Comparison of ENCODE assay signal across 21 cellular contexts in the genomic region with DNA sequence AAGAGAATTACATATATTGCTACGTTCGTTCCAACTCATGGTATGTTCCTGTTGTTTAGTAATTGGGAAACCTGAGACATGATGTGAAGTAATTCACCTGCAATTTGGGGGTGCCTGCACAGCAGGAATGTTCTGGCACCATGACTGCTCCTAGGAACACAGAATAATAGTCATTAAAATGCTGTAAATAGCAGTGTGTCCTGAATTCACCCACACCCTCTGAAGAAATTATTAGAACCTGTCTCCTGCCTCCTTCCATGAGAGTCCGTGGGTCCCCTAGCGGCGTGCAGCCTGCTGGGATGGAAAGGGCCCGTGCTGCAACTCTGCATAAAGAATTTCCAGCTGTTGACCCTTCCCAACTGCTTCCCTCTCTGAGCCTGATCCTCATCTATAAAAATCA.
DNase-seq lines count a peak whose midpoint lies in the region; ATAC-seq, FAIRE-seq and TF ChIP-seq lines count a peak whose summit lies in the region.
"Had no signal": no experiment of that assay in that cellular context is flagged by ENCODE, and none has a peak within 500 bp of the region (broad histone marks: within the 10 kb centered on the region; RNA-seq: fewer than 3 reads in every experiment).

No MANE protein-coding gene starts in this region.

- H3K4me3 ChIP-seq in K562: no peak overlapping the region
- no peak overlapping the region for H3K4me3 ChIP-seq in WERI-Rb-1 (ENCODE audit: low read depth, low read length)
- H3K4me3 ChIP-seq: BLaER1, GM12878, HAP-1 had no signal

- no peaks in the 10 kb centered on the region; the same call in 1 of the 2 replicates for H4K20me1 ChIP-seq in K562 (replicated peaks; ENCODE audit: control insufficient read depth, insufficient read depth, low read length)

- H3K9me3 ChIP-seq in K562 (replicated peaks; ENCODE audit: control insufficient read depth, insufficient read depth, low read depth, low read length) (no peaks in the 10 kb centered on the region), WERI-Rb-1 (ENCODE audit: severe bottlenecking) (no peaks in the 10 kb centered on the region)
- H3K9me3 ChIP-seq: Caco-2, HAP-1 had no signal

- no peak overlapping the region for H2AFZ ChIP-seq in K562 (ENCODE audit: low read depth, low read length)

- no peaks in the 10 kb centered on the region for H3K79me2 ChIP-seq in K562 (ENCODE audit: control insufficient read depth, insufficient read depth, low read length)

- peak; percentile 31; the same call in 1 of the 2 replicates for TF ChIP-seq EP300 in Ishikawa (IDR thresholded peaks at IDR 0.05; ENCODE audit: borderline replicate concordance)
- TF ChIP-seq EP300 in K562 (IDR thresholded peaks at IDR 0.05; ENCODE audit: low read length): no peak

- H3K9ac ChIP-seq in K562 (ENCODE audit: insufficient read depth in 1 of 2, low read depth in 2 of 2, low read length in 2 of 2): no peak overlapping the region
- H3K9ac ChIP-seq: BLaER1 had no signal

- DNase-seq in K562 (ENCODE audit: extremely low read depth in 1 of 4, low spot score in 3 of 4): no peak
- peak; percentile 72 for DNase-seq in mesenteric fat pad (ENCODE audit: low spot score)
- no peak for DNase-seq in NCI-H1436 (lab: John Stamatoyannopoulos, UW)
- no peak for DNase-seq in WERI-Rb-1
- DNase-seq: Caco-2; CD4-positive, CD25-positive, alpha-beta regulatory T cell; CD8-positive, alpha-beta T cell; DMS 273 treated with DMSO at 0.1 percent for 48 hours; DMS79; EL; GDM1; GOT3; HFFc6 had no signal

- TF ChIP-seq CTCF in K562 (IDR thresholded peaks at IDR 0.05 in 2 of 3, conservative IDR thresholded peaks at IDR 0.05 in 1 of 3; ENCODE audit: insufficient read depth in 2 of 3, low read depth in 1 of 3, low read length in 3 of 3): 0 out of 6 replicates have a peak, but pooled peaks of 1 of the 3 experiments have one; percentile 12
- no peak for TF ChIP-seq CTCF in WERI-Rb-1 (IDR thresholded peaks at IDR 0.05; ENCODE audit: low read depth, low read length)

- no peak overlapping the region for H3K4me2 ChIP-seq in K562 (ENCODE audit: insufficient read depth, low read length)
- H3K4me2 ChIP-seq: BLaER1 had no signal

- in situ Hi-C loops in K562 (cut with MboI): no loop called here

- CTCF ChIA-PET in K562 (lab: Yijun Ruan, JAX; ENCODE audit: low intra/inter-chr PET ratio): no interaction called here

- 0% methylated on average over 6 of the region's 6 CpGs for WGBS in K562 (ENCODE audit: insufficient coverage, low coverage, missing lambda C conversion rate)

- TF ChIP-seq RAD21 in Ishikawa (IDR thresholded peaks at IDR 0.05; ENCODE audit: low read depth) (no peak), K562 (CRISPR knock-in tag; conservative IDR thresholded peaks at IDR 0.05 in 1 of 2, IDR thresholded peaks at IDR 0.05 in 1 of 2) (no peak)

- intact Hi-C loops in K562 (cut with micrococcal nuclease): no loop called here

- POLR2A ChIA-PET in K562 (lab: Yijun Ruan, JAX): no interaction called here

- no peaks in the 10 kb centered on the region for H3K4me1 ChIP-seq in K562 (replicated peaks in 1 of 2; ENCODE audit: control insufficient read depth in 2 of 2, insufficient read depth in 2 of 2, low read length in 2 of 2)
- H3K4me1 ChIP-seq: Caco-2, HAP-1 had no signal

- peaks cover 27 to 44% of the 10 kb centered on the region in 2 experiments; a peak in 4 of 5 replicates for H3K27me3 ChIP-seq in K562 (ENCODE audit: control insufficient read depth in 2 of 2, insufficient read depth in 2 of 2, low read length in 2 of 2)
- no peaks in the 10 kb centered on the region for H3K27me3 ChIP-seq in WERI-Rb-1 (ENCODE audit: insufficient read depth, low read depth, severe bottlenecking)
- H3K27me3 ChIP-seq: BLaER1 had no signal

- no peak for FAIRE-seq in K562 (lab: Jason Lieb, UNC)
- FAIRE-seq: D721Med, GM12878, H54 had no signal

- H3K36me3 ChIP-seq in K562 (ENCODE audit: control insufficient read depth, insufficient read depth, low read length) (no peaks in the 10 kb centered on the region), WERI-Rb-1 (no peaks in the 10 kb centered on the region)
- H3K36me3 ChIP-seq: HAP-1 had no signal

- H3K9me1 ChIP-seq in K562 (ENCODE audit: control insufficient read depth, insufficient read depth, low read length): no peaks in the 10 kb centered on the region

- no peak for TF ChIP-seq POLR2A in K562 (conservative IDR thresholded peaks at IDR 0.05)

- ATAC-seq in K562 (no peak; the same call in 2 of the 3 replicates), GM19455 (IDR thresholded peaks at IDR 0.05; ENCODE audit: unreplicated experiment) (no peak)
- ATAC-seq: CD8-positive, alpha-beta T cell; GM12878 had no signal

- H3K27ac ChIP-seq in K562 (ENCODE audit: extremely low read depth, low read depth, low read length) (no peak overlapping the region), WERI-Rb-1 (no peak overlapping the region)
- H3K27ac ChIP-seq: BLaER1, C4-2B had no signal

- no TSS peak for BruUV-seq in K562 (replicated peaks; lab: Mats Ljungman, UMichigan)

TF ChIP-seq in Ishikawa, 13 proteins besides CTCF, POLR2A, EP300 and RAD21:
- TF ChIP-seq TAF1 (IDR thresholded peaks at IDR 0.05; ENCODE audit: low read depth) (no peak), TEAD4 (IDR thresholded peaks at IDR 0.05) (peak; percentile 56; the same call in 1 of the 2 replicates), NFIC (IDR thresholded peaks at IDR 0.05) (peak; percentile 47; the same call in 1 of the 2 replicates)

TF ChIP-seq in K562, 482 proteins besides CTCF, POLR2A, EP300 and RAD21:
- TF ChIP-seq POLR2H (tag; IDR thresholded peaks at IDR 0.05; ENCODE audit: low read depth) (no peak), NCOA1 (IDR thresholded peaks at IDR 0.05; ENCODE audit: low read depth) (no peak), CTCFL (IDR thresholded peaks at IDR 0.05; ENCODE audit: borderline replicate concordance, insufficient read depth, low read depth, low read length, poor library complexity, severe bottlenecking) (peak; percentile 12)
